Comparison of ENCODE assay signal across 1 cellular context in genomic region chr3:168165390-168166269, GRCh38.
TF ChIP-seq lines count a peak whose summit lies in the region.

No MANE protein-coding gene starts in this region.

TF ChIP-seq in GM12878, 131 proteins besides CTCF, POLR2A, EP300 and RAD21 (continued from another document):
- TF ChIP-seq, protein P1, sequence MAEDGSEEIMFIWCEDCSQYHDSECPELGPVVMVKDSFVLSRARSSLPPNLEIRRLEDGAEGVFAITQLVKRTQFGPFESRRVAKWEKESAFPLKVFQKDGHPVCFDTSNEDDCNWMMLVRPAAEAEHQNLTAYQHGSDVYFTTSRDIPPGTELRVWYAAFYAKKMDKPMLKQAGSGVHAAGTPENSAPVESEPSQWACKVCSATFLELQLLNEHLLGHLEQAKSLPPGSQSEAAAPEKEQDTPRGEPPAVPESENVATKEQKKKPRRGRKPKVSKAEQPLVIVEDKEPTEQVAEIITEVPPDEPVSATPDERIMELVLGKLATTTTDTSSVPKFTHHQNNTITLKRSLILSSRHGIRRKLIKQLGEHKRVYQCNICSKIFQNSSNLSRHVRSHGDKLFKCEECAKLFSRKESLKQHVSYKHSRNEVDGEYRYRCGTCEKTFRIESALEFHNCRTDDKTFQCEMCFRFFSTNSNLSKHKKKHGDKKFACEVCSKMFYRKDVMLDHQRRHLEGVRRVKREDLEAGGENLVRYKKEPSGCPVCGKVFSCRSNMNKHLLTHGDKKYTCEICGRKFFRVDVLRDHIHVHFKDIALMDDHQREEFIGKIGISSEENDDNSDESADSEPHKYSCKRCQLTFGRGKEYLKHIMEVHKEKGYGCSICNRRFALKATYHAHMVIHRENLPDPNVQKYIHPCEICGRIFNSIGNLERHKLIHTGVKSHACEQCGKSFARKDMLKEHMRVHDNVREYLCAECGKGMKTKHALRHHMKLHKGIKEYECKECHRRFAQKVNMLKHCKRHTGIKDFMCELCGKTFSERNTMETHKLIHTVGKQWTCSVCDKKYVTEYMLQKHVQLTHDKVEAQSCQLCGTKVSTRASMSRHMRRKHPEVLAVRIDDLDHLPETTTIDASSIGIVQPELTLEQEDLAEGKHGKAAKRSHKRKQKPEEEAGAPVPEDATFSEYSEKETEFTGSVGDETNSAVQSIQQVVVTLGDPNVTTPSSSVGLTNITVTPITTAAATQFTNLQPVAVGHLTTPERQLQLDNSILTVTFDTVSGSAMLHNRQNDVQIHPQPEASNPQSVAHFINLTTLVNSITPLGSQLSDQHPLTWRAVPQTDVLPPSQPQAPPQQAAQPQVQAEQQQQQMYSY (CRISPR knock-in tag; IDR thresholded peaks at IDR 0.05): no peak
- TF ChIP-seq HCFC1 (IDR thresholded peaks at IDR 0.05; ENCODE audit: low read length) (no peak), RBBP5 (conservative IDR thresholded peaks at IDR 0.05) (no peak), ZZZ3 (IDR thresholded peaks at IDR 0.05; ENCODE audit: control insufficient read depth, insufficient read length, low read depth) (no peak), IKZF1 (conservative IDR thresholded peaks at IDR 0.05) (no peak), NFXL1 (IDR thresholded peaks at IDR 0.05; ENCODE audit: borderline replicate concordance) (no peak), STAT1 (conservative IDR thresholded peaks at IDR 0.05) (no peak), ZNF687 (IDR thresholded peaks at IDR 0.05) (no peak), FOXM1 (IDR thresholded peaks at IDR 0.05; ENCODE audit: low read depth, low read length) (peak; percentile 67; the same call in 1 of the 2 replicates), RUNX3 (IDR thresholded peaks at IDR 0.05; ENCODE audit: low read length) (peak; percentile 13; the same call in 1 of the 2 replicates), ZSCAN29 (IDR thresholded peaks at IDR 0.05) (no peak), IRF4 (IDR thresholded peaks at IDR 0.05; ENCODE audit: low read depth, low read length) (no peak), ZBED1 (IDR thresholded peaks at IDR 0.05; ENCODE audit: borderline replicate concordance) (no peak), BMI1 (IDR thresholded peaks at IDR 0.05; ENCODE audit: borderline replicate concordance) (no peak), RELB (IDR thresholded peaks at IDR 0.05; ENCODE audit: low read depth) (0 out of 2 replicates have a peak, but pooled peaks have one; percentile 34), ATF7 (IDR thresholded peaks at IDR 0.05; ENCODE audit: low read depth) (0 out of 2 replicates have a peak, but pooled peaks have one; percentile 15), HDAC2 (IDR thresholded peaks at IDR 0.05) (no peak), BCL11A (IDR thresholded peaks at IDR 0.05; ENCODE audit: low read depth, low read length) (no peak), SRF (IDR thresholded peaks at IDR 0.05; ENCODE audit: low read depth in 2 of 2, low read length in 2 of 2) (no peak)
- TF ChIP-seq, protein P2, sequence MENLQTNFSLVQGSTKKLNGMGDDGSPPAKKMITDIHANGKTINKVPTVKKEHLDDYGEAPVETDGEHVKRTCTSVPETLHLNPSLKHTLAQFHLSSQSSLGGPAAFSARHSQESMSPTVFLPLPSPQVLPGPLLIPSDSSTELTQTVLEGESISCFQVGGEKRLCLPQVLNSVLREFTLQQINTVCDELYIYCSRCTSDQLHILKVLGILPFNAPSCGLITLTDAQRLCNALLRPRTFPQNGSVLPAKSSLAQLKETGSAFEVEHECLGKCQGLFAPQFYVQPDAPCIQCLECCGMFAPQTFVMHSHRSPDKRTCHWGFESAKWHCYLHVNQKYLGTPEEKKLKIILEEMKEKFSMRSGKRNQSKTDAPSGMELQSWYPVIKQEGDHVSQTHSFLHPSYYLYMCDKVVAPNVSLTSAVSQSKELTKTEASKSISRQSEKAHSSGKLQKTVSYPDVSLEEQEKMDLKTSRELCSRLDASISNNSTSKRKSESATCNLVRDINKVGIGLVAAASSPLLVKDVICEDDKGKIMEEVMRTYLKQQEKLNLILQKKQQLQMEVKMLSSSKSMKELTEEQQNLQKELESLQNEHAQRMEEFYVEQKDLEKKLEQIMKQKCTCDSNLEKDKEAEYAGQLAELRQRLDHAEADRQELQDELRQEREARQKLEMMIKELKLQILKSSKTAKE (IDR thresholded peaks at IDR 0.05; ENCODE audit: low read depth, poor library complexity, severe bottlenecking): peak; percentile 29
- TF ChIP-seq, protein P3, sequence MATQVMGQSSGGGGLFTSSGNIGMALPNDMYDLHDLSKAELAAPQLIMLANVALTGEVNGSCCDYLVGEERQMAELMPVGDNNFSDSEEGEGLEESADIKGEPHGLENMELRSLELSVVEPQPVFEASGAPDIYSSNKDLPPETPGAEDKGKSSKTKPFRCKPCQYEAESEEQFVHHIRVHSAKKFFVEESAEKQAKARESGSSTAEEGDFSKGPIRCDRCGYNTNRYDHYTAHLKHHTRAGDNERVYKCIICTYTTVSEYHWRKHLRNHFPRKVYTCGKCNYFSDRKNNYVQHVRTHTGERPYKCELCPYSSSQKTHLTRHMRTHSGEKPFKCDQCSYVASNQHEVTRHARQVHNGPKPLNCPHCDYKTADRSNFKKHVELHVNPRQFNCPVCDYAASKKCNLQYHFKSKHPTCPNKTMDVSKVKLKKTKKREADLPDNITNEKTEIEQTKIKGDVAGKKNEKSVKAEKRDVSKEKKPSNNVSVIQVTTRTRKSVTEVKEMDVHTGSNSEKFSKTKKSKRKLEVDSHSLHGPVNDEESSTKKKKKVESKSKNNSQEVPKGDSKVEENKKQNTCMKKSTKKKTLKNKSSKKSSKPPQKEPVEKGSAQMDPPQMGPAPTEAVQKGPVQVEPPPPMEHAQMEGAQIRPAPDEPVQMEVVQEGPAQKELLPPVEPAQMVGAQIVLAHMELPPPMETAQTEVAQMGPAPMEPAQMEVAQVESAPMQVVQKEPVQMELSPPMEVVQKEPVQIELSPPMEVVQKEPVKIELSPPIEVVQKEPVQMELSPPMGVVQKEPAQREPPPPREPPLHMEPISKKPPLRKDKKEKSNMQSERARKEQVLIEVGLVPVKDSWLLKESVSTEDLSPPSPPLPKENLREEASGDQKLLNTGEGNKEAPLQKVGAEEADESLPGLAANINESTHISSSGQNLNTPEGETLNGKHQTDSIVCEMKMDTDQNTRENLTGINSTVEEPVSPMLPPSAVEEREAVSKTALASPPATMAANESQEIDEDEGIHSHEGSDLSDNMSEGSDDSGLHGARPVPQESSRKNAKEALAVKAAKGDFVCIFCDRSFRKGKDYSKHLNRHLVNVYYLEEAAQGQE (IDR thresholded peaks at IDR 0.05; ENCODE audit: low read depth, low read length): no peak
